Comparison of ENCODE assay signal across 8 cellular contexts in genomic region chr1:237851209-237851845, GRCh38. TPM values are rescaled to one million over a fixed set of nuclear protein-coding genes. Genes with fewer than 3 reads are reported as not detected.
A peak's percentile ranks its signal among the peaks of the same experiment; 100 is the strongest.
DNase-seq lines count a peak whose midpoint lies in the region; ATAC-seq and TF ChIP-seq lines count a peak whose summit lies in the region.

No MANE protein-coding gene starts in this region.

- 2 to 12% methylated on average over 4 to 6 of the region's 6 CpGs for WGBS in gastroesophageal sphincter (ENCODE audit: low coverage in 1 of 2), 2 donors

- H3K9me3 Mint-ChIP-seq in stimulated activated naive CD8-positive, alpha-beta T cell treated with anti-CD3 and anti-CD28 coated beads, Interleukin-15, amount 100 ng/mL, for 72 hours: peaks cover 0 to 31% of the 10 kb centered on the region in 2 donors

- no peaks in the 10 kb centered on the region for H3K9me2 ChIP-seq in MM.1S (replicated peaks; ENCODE audit: insufficient read depth, low read length)

- H3K27ac ChIP-seq in A673 (ENCODE audit: low read depth, low read length, poor library complexity, severe bottlenecking) (no peak overlapping the region), MM.1S (ENCODE audit: low read length) (no peak overlapping the region), gastroesophageal sphincter (no peak overlapping the region)

- CTCF ChIA-PET in A673 (lab: Charles Lee): interaction anchor here (0.5 to 1.0 kb wide), 3 partner anchors 12 to 38 kb away, joined by 3 to 5 read pairs (median 4); no protein-coding TSS in a partner anchor

- no peak overlapping the region for H2AFZ ChIP-seq in MM.1S (ENCODE audit: low read length)

- no peaks in the 10 kb centered on the region for H3K4me1 Mint-ChIP-seq in stimulated activated naive CD8-positive, alpha-beta T cell treated with anti-CD3 and anti-CD28 coated beads, Interleukin-15, amount 100 ng/mL, for 72 hours

- no TSS peak for BruUV-seq in A673 (replicated peaks; lab: Mats Ljungman, UMichigan)

- H3K79me2 ChIP-seq in MM.1S (ENCODE audit: low read length): no peaks in the 10 kb centered on the region

- H3K9me3 ChIP-seq in A673 (ENCODE audit: low read depth, low read length, poor library complexity, severe bottlenecking) (no peaks in the 10 kb centered on the region), MM.1S (replicated peaks; ENCODE audit: insufficient read depth, low read length) (no peaks in the 10 kb centered on the region), gastroesophageal sphincter (no peaks in the 10 kb centered on the region)

- H3K4me3 Mint-ChIP-seq in stimulated activated naive CD8-positive, alpha-beta T cell treated with anti-CD3 and anti-CD28 coated beads, Interleukin-15, amount 100 ng/mL, for 72 hours: no peak overlapping the region

- no peak for TF ChIP-seq POLR2A in gastroesophageal sphincter (IDR thresholded peaks at IDR 0.05)

- no peaks in the 10 kb centered on the region for H3F3A ChIP-seq in MM.1S (ENCODE audit: insufficient read depth, low read length)

- no peaks in the 10 kb centered on the region for H3K27me3 ChIP-seq in A673 (replicated peaks; ENCODE audit: insufficient read depth, low read depth, low read length, poor library complexity)
- H3K27me3 ChIP-seq in MM.1S (replicated peaks; ENCODE audit: insufficient read depth, low read length): no peaks in the 10 kb centered on the region
- H3K27me3 ChIP-seq in gastroesophageal sphincter: no peaks in the 10 kb centered on the region

- H3K27ac Mint-ChIP-seq in stimulated activated naive CD8-positive, alpha-beta T cell treated with anti-CD3 and anti-CD28 coated beads, Interleukin-15, amount 100 ng/mL, for 72 hours: no peak overlapping the region

- POLR2A ChIA-PET in A673 (lab: Charles Lee; ENCODE audit: low non-redundant PET): no interaction called here

- TF ChIP-seq CTCF in A673 (conservative IDR thresholded peaks at IDR 0.05; ENCODE audit: low read depth, low read length): peak; percentile 71
- TF ChIP-seq CTCF in GM12873 (IDR thresholded peaks at IDR 0.05; ENCODE audit: insufficient read depth, low read depth, low read length, missing control alignments): peak; percentile 72
- peak; percentile 82 for TF ChIP-seq CTCF in MM.1S (IDR thresholded peaks at IDR 0.05; ENCODE audit: low read length)
- TF ChIP-seq CTCF in gastroesophageal sphincter (IDR thresholded peaks at IDR 0.05): peak; percentile 17 to 56 (median 47)

- TF ChIP-seq EP300 in gastroesophageal sphincter (IDR thresholded peaks at IDR 0.05): no peak

- DNase-seq in A673 (ENCODE audit: low spot score) (peak; percentile 65), MM.1S (peak; percentile 59), T1000 (lab: John Stamatoyannopoulos, UW) (peak; percentile 18)
- peak; percentile 5 to 11 for DNase-seq in stimulated activated naive CD8-positive, alpha-beta T cell treated with anti-CD3 and anti-CD28 coated beads, Interleukin-15, amount 100 ng/mL, for 72 hours

- H3K4me2 ChIP-seq in MM.1S (ENCODE audit: low read depth, low read length): no peak overlapping the region

- no peak overlapping the region for H3K9ac ChIP-seq in MM.1S (ENCODE audit: low read length)

- intact Hi-C loops in A673 (cut with micrococcal nuclease; ENCODE audit: unreplicated experiment): loop anchor here (5.0 to 10.0 kb wide), 2 partner anchors 393 to 1101 kb away; no protein-coding TSS in a partner anchor

- no peaks in the 10 kb centered on the region for H4K20me1 ChIP-seq in MM.1S (ENCODE audit: insufficient read depth, low read length)

- H3K4me1 ChIP-seq in A673 (ENCODE audit: insufficient read depth, low read length, poor library complexity, severe bottlenecking): no peaks in the 10 kb centered on the region
- no peaks in the 10 kb centered on the region for H3K4me1 ChIP-seq in MM.1S (ENCODE audit: low read length)
- no peaks in the 10 kb centered on the region for H3K4me1 ChIP-seq in gastroesophageal sphincter

- no peaks in the 10 kb centered on the region for H3K27me3 Mint-ChIP-seq in stimulated activated naive CD8-positive, alpha-beta T cell treated with anti-CD3 and anti-CD28 coated beads, Interleukin-15, amount 100 ng/mL, for 72 hours

- H3K4me3 ChIP-seq in A673 (ENCODE audit: low read depth, low read length, poor library complexity, severe bottlenecking) (no peak overlapping the region), MM.1S (ENCODE audit: low read length) (no peak overlapping the region), gastroesophageal sphincter (no peak overlapping the region)

- H3K36me3 ChIP-seq in A673 (ENCODE audit: insufficient read depth, low read length, poor library complexity, severe bottlenecking): no peaks in the 10 kb centered on the region
- H3K36me3 ChIP-seq in MM.1S (replicated peaks; ENCODE audit: insufficient read depth, low read length): no peaks in the 10 kb centered on the region
- H3K36me3 ChIP-seq in gastroesophageal sphincter: no peaks in the 10 kb centered on the region

- ATAC-seq in gastroesophageal sphincter (no peak), GM18861 (IDR thresholded peaks at IDR 0.05; ENCODE audit: unreplicated experiment) (no peak), GM18907 (IDR thresholded peaks at IDR 0.05; ENCODE audit: unreplicated experiment) (no peak)
- no peak for ATAC-seq in stimulated activated naive CD8-positive, alpha-beta T cell treated with anti-CD3 and anti-CD28 coated beads, Interleukin-15, amount 100 ng/mL, for 72 hours

RNA-seq across cellular contexts. Expression of gene ZP4, which starts 39.4 kb away (rescaled TPM):
- not detected in 2 replicates for total RNA-seq in A673 (2021)
- total RNA-seq in gastroesophageal sphincter: not detected

Comparison
In these comparisons a context has a peak if more than half of its experiments do, and no peak if none do; other contexts are left out.
1. DNase-seq: peak in every context shown above with its lines; median percentile 65 in A673; 59 in MM.1S; 18 in T1000; 8 in stimulated activated naive CD8-positive, alpha-beta T cell treated with anti-CD3 and anti-CD28 coated beads, Interleukin-15, amount 100 ng/mL, for 72 hours.